ENCODE assay signal across 22 cellular contexts in genomic region chr17:76657505-76658386, GRCh38. TPM values are rescaled to one million over a fixed set of nuclear protein-coding genes. Genes with fewer than 3 reads are reported as not detected.
DNase-seq lines count a peak whose midpoint lies in the region; ATAC-seq and TF ChIP-seq lines count a peak whose summit lies in the region.
"Had no signal": no experiment of that assay in that cellular context is flagged by ENCODE, and none has a peak within 500 bp of the region (broad histone marks: within the 10 kb centered on the region; RNA-seq: fewer than 3 reads in every experiment).

No MANE protein-coding gene starts in this region.

- H3K4me2 ChIP-seq in OCI-LY7 (ENCODE audit: low read length) (no peak overlapping the region), mesendoderm (ENCODE audit: low read length) (no peak overlapping the region)
- H3K4me2 ChIP-seq: SK-N-SH had no signal

- TF ChIP-seq POLR2A in esophagus squamous epithelium (IDR thresholded peaks at IDR 0.05): no peak
- no peak for TF ChIP-seq POLR2A in thyroid gland (IDR thresholded peaks at IDR 0.05)

- BruUV-seq in OCI-LY7 (replicated peaks; lab: Mats Ljungman, UMichigan): no TSS peak

- CTCF ChIA-PET in OCI-LY7 (lab: Charles Lee; ENCODE audit: unreplicated experiment): no interaction called here

- intact Hi-C loops in left ventricle myocardium inferior (cut with micrococcal nuclease): no loop called here
- intact Hi-C loops in Right ventricle myocardium superior (cut with DNase I): no loop called here
- intact Hi-C loops in OCI-LY7 (cut with micrococcal nuclease; ENCODE audit: unreplicated experiment): no loop called here
- intact Hi-C loops in esophagus squamous epithelium (cut with DNase I): no loop called here
- intact Hi-C loops in thyroid gland (cut with DNase I): no loop called here

- H2BK120ac ChIP-seq in mesendoderm (ENCODE audit: low read depth, low read length): no peak overlapping the region

- H3K27ac ChIP-seq in left ventricle myocardium inferior (replicated peaks): peak overlapping the region; percentile 38
- H3K27ac ChIP-seq in OCI-LY7 (ENCODE audit: low read depth, low read length, poor library complexity, severe bottlenecking): no peak overlapping the region
- H3K27ac ChIP-seq in esophagus squamous epithelium: peak overlapping the region in 3 of 4 donors; percentile 13 to 80 (median 27)
- H3K27ac ChIP-seq in thyroid gland: peak overlapping the region in 2 of 3 donors; percentile 60 to 82
- H3K27ac ChIP-seq in mesendoderm (ENCODE audit: low read depth, low read length): no peak overlapping the region
- H3K27ac ChIP-seq: vagina had no signal

- no peaks in the 10 kb centered on the region for H3K9me2 ChIP-seq in OCI-LY7 (ENCODE audit: insufficient read depth, low read length)
- H3K9me2 ChIP-seq: SK-N-SH had no signal

- WGBS in esophagus squamous epithelium, 2 donors: 75 to 95% methylated on average over 7 to 9 of the region's 9 CpGs
- 86 to 90% methylated on average over 9 of the region's 9 CpGs for WGBS in thyroid gland, 2 donors
- no CpG with 5 or more reads among the region's 9 CpGs for WGBS in mesendoderm (ENCODE audit: extremely low coverage, insufficient coverage, low lambda C conversion rate)

- H2AFZ ChIP-seq in OCI-LY7 (ENCODE audit: low read length): peak overlapping the region; percentile 17; the same call in 1 of the 2 replicates

- H3K36me3 ChIP-seq in left ventricle myocardium inferior (no peaks in the 10 kb centered on the region), OCI-LY7 (ENCODE audit: insufficient read depth, low read length) (no peaks in the 10 kb centered on the region), esophagus squamous epithelium (no peaks in the 10 kb centered on the region), thyroid gland (no peaks in the 10 kb centered on the region), mesendoderm (ENCODE audit: control insufficient read depth, insufficient read depth, low read length) (no peaks in the 10 kb centered on the region)
- H3K36me3 ChIP-seq: BE2C, vagina had no signal

- H3K56ac ChIP-seq in mesendoderm (ENCODE audit: low read length): no peak overlapping the region

- POLR2A ChIA-PET in OCI-LY7 (lab: Charles Lee): interaction anchor here (1.2 kb wide), 1 partner anchor 38 kb away, joined by 3 read pairs; no protein-coding TSS in a partner anchor

- H3K27me3 ChIP-seq in left ventricle myocardium inferior (ENCODE audit: low read depth) (no peaks in the 10 kb centered on the region), esophagus squamous epithelium (no peaks in the 10 kb centered on the region), thyroid gland (no peaks in the 10 kb centered on the region), mesendoderm (ENCODE audit: insufficient read depth, low read length, poor library complexity) (no peaks in the 10 kb centered on the region)
- H3K27me3 ChIP-seq: BE2C, vagina had no signal

- no peak overlapping the region for H2AK5ac ChIP-seq in mesendoderm (ENCODE audit: low read length)

- H4K8ac ChIP-seq in mesendoderm (ENCODE audit: low read depth, low read length): no peak overlapping the region

- no peaks in the 10 kb centered on the region for H4K20me1 ChIP-seq in OCI-LY7 (ENCODE audit: insufficient read depth, low read length)

- DNase-seq in left ventricle myocardium inferior: no peak
- DNase-seq in Right ventricle myocardium superior: no peak
- no peak for DNase-seq in OCI-LY7 (ENCODE audit: low spot score)
- DNase-seq in esophagus squamous epithelium (lab: John Stamatoyannopoulos, UW): no peak
- DNase-seq in thyroid gland: no peak
- DNase-seq in activated gamma-delta T cell treated with Interleukin-2 at 50 U/mL for 16 hours: no peak
- DNase-seq in mesendoderm: no peak
- DNase-seq: activated CD4-positive, alpha-beta T cell treated with anti-CD3 and anti-CD28 coated beads for 48 hours; activated naive CD8-positive, alpha-beta T cell treated with anti-CD3 and anti-CD28 coated beads for 36 hours; BE2C; Calu3; glutamatergic neuron; mammary epithelial cell; NCI-H1105 treated with DMSO at 0.1 percent for 48 hours; NCI-H524 treated with DMSO at 0.1 percent for 48 hours; nucleus accumbens; SK-N-SH had no signal

- H3K9me3 ChIP-seq in left ventricle myocardium inferior (replicated peaks) (no peaks in the 10 kb centered on the region), OCI-LY7 (ENCODE audit: low read length) (no peaks in the 10 kb centered on the region), esophagus squamous epithelium (no peaks in the 10 kb centered on the region), thyroid gland (no peaks in the 10 kb centered on the region)
- H3K9me3 ChIP-seq: BE2C, vagina had no signal

- no peak overlapping the region for H2BK5ac ChIP-seq in mesendoderm (ENCODE audit: low read length)

- no peak overlapping the region for H2BK15ac ChIP-seq in mesendoderm (replicated peaks; ENCODE audit: low read depth)

- H3K4ac ChIP-seq in mesendoderm (ENCODE audit: low read depth, low read length): no peak overlapping the region

- H3K4me1 ChIP-seq in left ventricle myocardium inferior (peaks cover 25% of the 10 kb centered on the region), OCI-LY7 (ENCODE audit: insufficient read depth, low read length, poor library complexity, severe bottlenecking) (peaks cover 8% of the 10 kb centered on the region), esophagus squamous epithelium (peaks cover 17 to 39% (median 17%) of the 10 kb centered on the region in 3 donors), thyroid gland (peaks cover 19 to 26% of the 10 kb centered on the region in 2 donors), mesendoderm (ENCODE audit: control insufficient read depth, low read depth, low read length) (no peaks in the 10 kb centered on the region)

- H3K9ac ChIP-seq in mesendoderm (ENCODE audit: low read length): no peak overlapping the region
- H3K9ac ChIP-seq: SK-N-SH had no signal

- H3K4me3 ChIP-seq in left ventricle myocardium inferior: no peak overlapping the region
- H3K4me3 ChIP-seq in OCI-LY7 (ENCODE audit: low read depth, low read length, poor library complexity, severe bottlenecking): no peak overlapping the region
- no peak overlapping the region for H3K4me3 ChIP-seq in esophagus squamous epithelium
- H3K4me3 ChIP-seq in thyroid gland (replicated peaks in 1 of 3): no peak overlapping the region
- no peak overlapping the region for H3K4me3 ChIP-seq in mesendoderm (ENCODE audit: low read length)
- H3K4me3 ChIP-seq: vagina had no signal

- H3K23ac ChIP-seq in mesendoderm (ENCODE audit: low read length): no peak overlapping the region

- H3K79me1 ChIP-seq in mesendoderm (ENCODE audit: low read length): no peaks in the 10 kb centered on the region

- ATAC-seq in Right ventricle myocardium superior (ENCODE audit: poor library complexity): no peak
- ATAC-seq in HG02763 (IDR thresholded peaks at IDR 0.05; ENCODE audit: unreplicated experiment): no peak
- ATAC-seq: stimulated activated memory B cell treated with anti-CD40 and anti-IgM and Interleukin-4, amounts not matched to agents 10 μg/mL and 1 μg/mL and 100 μg/mL, for 72 hours had no signal

- no peak for TF ChIP-seq CTCF in left ventricle myocardium inferior (IDR thresholded peaks at IDR 0.05; ENCODE audit: borderline replicate concordance)
- no peak for TF ChIP-seq CTCF in OCI-LY7 (conservative IDR thresholded peaks at IDR 0.05; ENCODE audit: low read length)
- no peak for TF ChIP-seq CTCF in esophagus squamous epithelium (IDR thresholded peaks at IDR 0.05)
- no peak for TF ChIP-seq CTCF in thyroid gland (IDR thresholded peaks at IDR 0.05)

- no peak overlapping the region for H4K5ac ChIP-seq in mesendoderm (ENCODE audit: low read length)

- no peak overlapping the region for H3K18ac ChIP-seq in mesendoderm (ENCODE audit: low read length)

- H3K79me2 ChIP-seq in OCI-LY7 (ENCODE audit: insufficient read depth, low read depth, low read length): no peaks in the 10 kb centered on the region
- H3K79me2 ChIP-seq in mesendoderm (ENCODE audit: control insufficient read depth, insufficient read depth, low read length): no peaks in the 10 kb centered on the region

RNA-seq across cellular contexts. Expression of gene ST6GALNAC1, which starts 14.2 kb away (rescaled TPM):
- total RNA-seq in left ventricle myocardium inferior (3.1 TPM), Right ventricle myocardium superior (2.8 TPM), OCI-LY7 (2022) (not detected in 2 replicates), esophagus squamous epithelium (10 to 100 TPM; 10.6 to 63.3 (median 32.7) TPM), thyroid gland (1 to 10 TPM in 2 of 4 donors, under 1 TPM in 2; 0.29 to 7.0 (median 1.1) TPM)
- total RNA-seq in OCI-LY7 (2014; rRNA removed; shearing (Covaris generic)): not detected in 2 replicates
- not detected for polyA plus RNA-seq in mesendoderm (2013, experiment 1 of 2)
- not detected for polyA plus RNA-seq in mesendoderm (2013, experiment 2 of 2)
- total RNA-seq: activated naive CD8-positive, alpha-beta T cell treated with anti-CD3 and anti-CD28 coated beads for 36 hours; kidney epithelial cell; mammary epithelial cell; MCF 10A had no signal
- polyA plus RNA-seq: mammary epithelial cell, SK-N-SH had no signal

RNA-seq across cellular contexts. Expression of gene MXRA7, which starts 53.0 kb away (rescaled TPM):
- 411 TPM for total RNA-seq in left ventricle myocardium inferior
- 336 TPM for total RNA-seq in Right ventricle myocardium superior
- total RNA-seq in OCI-LY7 (2014; rRNA removed; shearing (Covaris generic)): 1.1 and 1.6 TPM in 2 replicates
- total RNA-seq in OCI-LY7 (2022): 4.9 and 5.3 TPM in 2 replicates
- total RNA-seq in esophagus squamous epithelium: 100 to 1,000 TPM in 1 of 4 donors, 10 to 100 TPM in 3; 11.0 to 116 (median 39.2) TPM
- 100 to 1,000 TPM; 362 to 576 (median 421) TPM for total RNA-seq in thyroid gland
- polyA plus RNA-seq in mesendoderm (2013, experiment 1 of 2): 10.2 TPM
- polyA plus RNA-seq in mesendoderm (2013, experiment 2 of 2): 10.9 TPM

Comparison
In these comparisons a context has a peak if more than half of its experiments do, and no peak if none do; other contexts are left out.
1. H3K27ac ChIP-seq: peak in left ventricle myocardium inferior (single experiment), esophagus squamous epithelium (3 of 4) and thyroid gland (2 of 3); none in OCI-LY7 (single experiment) and mesendoderm (single experiment).